19 cellular contexts compared by ENCODE assay signal in the genomic region with DNA sequence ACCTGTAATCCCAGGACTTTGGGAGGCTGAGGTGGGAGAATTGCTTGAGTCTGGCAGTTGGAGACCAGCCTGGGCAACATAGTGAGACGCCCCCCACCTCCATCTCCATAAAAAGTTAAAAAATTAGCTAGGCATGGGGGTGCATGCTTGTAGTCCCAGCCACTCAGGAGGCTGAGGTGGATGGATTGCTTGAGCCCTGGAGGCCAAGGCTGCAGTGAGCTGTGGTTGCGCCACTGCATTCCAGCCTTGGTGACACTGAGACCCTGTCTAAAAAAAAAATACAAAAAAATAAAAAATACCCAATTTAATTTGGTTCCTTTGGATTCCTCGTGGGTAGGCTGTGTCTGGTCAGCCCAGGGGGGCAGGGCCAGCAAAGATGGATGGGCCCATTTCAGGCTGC. TPM values are rescaled to one million over a fixed set of nuclear protein-coding genes. Genes with fewer than 3 reads are reported as not detected.
DNase-seq lines count a peak whose midpoint lies in the region; ATAC-seq and TF ChIP-seq lines count a peak whose summit lies in the region.
"Had no signal": no experiment of that assay in that cellular context is flagged by ENCODE, and none has a peak within 500 bp of the region (broad histone marks: within the 10 kb centered on the region; RNA-seq: fewer than 3 reads in every experiment).

No MANE protein-coding gene starts in this region.

- H4K91ac ChIP-seq in trophoblast cell (ENCODE audit: low read depth, low read length), result peak overlapping the region; percentile 87

- H3K9ac ChIP-seq in iPS-15b (ENCODE audit: low read depth, low read length) (peak overlapping the region; percentile 5), trophoblast cell (ENCODE audit: low read length) (no peak overlapping the region)

- H2BK12ac ChIP-seq in trophoblast cell (ENCODE audit: low read length), result peak overlapping the region; percentile 87

- peak; percentile 58 for DNase-seq in DMS79 treated with DMSO at 0.1 percent for 48 hours (lab: John Stamatoyannopoulos, UW)
- no peak for DNase-seq in DMS79 (lab: John Stamatoyannopoulos, UW)
- no peak for DNase-seq in Caco-2
- DNase-seq in trophoblast cell, result no peak
- DNase-seq in stimulated activated CD4-positive, alpha-beta T cell treated with anti-CD3 and anti-CD28 coated beads, Interleukin-1b, Interleukin-23, amount 100 ng/mL, for 48 hours, result no peak
- DNase-seq in stimulated activated CD4-positive, alpha-beta T cell treated with anti-CD3 and anti-CD28 coated beads, Interleukin-4, amount 100 ng/mL, for 24 hours, result no peak
- DNase-seq: AML-193; Calu3; CD4-positive, alpha-beta T cell; HCEC 1CT; HFFc6 had no signal

- no peaks in the 10 kb centered on the region for H3K36me3 Mint-ChIP-seq in Caco-2 (ENCODE audit: insufficient read depth, unreplicated experiment)

- H2AFZ ChIP-seq in trophoblast cell (ENCODE audit: insufficient read depth, low read length, poor library complexity), result no peak overlapping the region
- H2AFZ ChIP-seq: GM23338 had no signal

- H3K27ac Mint-ChIP-seq in Caco-2 (ENCODE audit: unreplicated experiment), result peak overlapping the region; percentile 22
- H3K27ac Mint-ChIP-seq: CD4-positive, alpha-beta T cell; GM23338; HFFc6 had no signal

- no TSS peak for BruUV-seq in Caco-2 (replicated peaks; lab: Mats Ljungman, UMichigan)

- H3K4me1 Mint-ChIP-seq in Caco-2 (ENCODE audit: low read depth, unreplicated experiment), result peaks cover 3% of the 10 kb centered on the region

- H2AK5ac ChIP-seq in trophoblast cell (ENCODE audit: low read length), result peak overlapping the region; percentile 81

- no peak overlapping the region for H3K4me2 ChIP-seq in trophoblast cell (ENCODE audit: low read length)
- H3K4me2 ChIP-seq: A549, GM23338 had no signal

- peak overlapping the region; percentile 39 for H4K8ac ChIP-seq in trophoblast cell (ENCODE audit: low read depth, low read length)

- WGBS in trophoblast cell (ENCODE audit: extremely low coverage, insufficient coverage, insufficient read length), result no CpG with 5 or more reads among the region's 3 CpGs

- H3K79me1 ChIP-seq in trophoblast cell (ENCODE audit: low read length), result peaks cover 13% of the 10 kb centered on the region

- ATAC-seq in GM19035 (IDR thresholded peaks at IDR 0.05; ENCODE audit: unreplicated experiment), result no peak
- ATAC-seq: A549, GM23338 had no signal

- H3K4me3 Mint-ChIP-seq in Caco-2 (ENCODE audit: unreplicated experiment), result no peak overlapping the region
- H3K4me3 Mint-ChIP-seq: CD4-positive, alpha-beta T cell; GM23338; HFFc6 had no signal

- no peaks in the 10 kb centered on the region for H3K27me3 Mint-ChIP-seq in Caco-2 (ENCODE audit: insufficient read depth, unreplicated experiment)

- peak overlapping the region; percentile 89 for H2BK120ac ChIP-seq in trophoblast cell (ENCODE audit: insufficient read depth, low read length, poor library complexity)

- H3K4me3 ChIP-seq in Caco-2 (ENCODE audit: low read depth, low read length) (no peak overlapping the region), iPS-15b (ENCODE audit: low read depth, low read length) (no peak overlapping the region), trophoblast cell (ENCODE audit: low read depth, low read length) (no peak overlapping the region)
- H3K4me3 ChIP-seq: A549, GM23338 had no signal

- intact Hi-C loops in Caco-2 (cut with micrococcal nuclease; ENCODE audit: unreplicated experiment), result no loop called here

- H2BK5ac ChIP-seq in trophoblast cell (ENCODE audit: low read depth, low read length, poor library complexity), result peak overlapping the region; percentile 58

- H3K36me3 ChIP-seq in Caco-2 (ENCODE audit: control insufficient read depth, insufficient read depth, low read length), result no peaks in the 10 kb centered on the region
- H3K36me3 ChIP-seq in iPS-15b (ENCODE audit: control insufficient read depth, insufficient read depth, low read length), result no peaks in the 10 kb centered on the region
- no peaks in the 10 kb centered on the region for H3K36me3 ChIP-seq in trophoblast cell (ENCODE audit: control insufficient read depth in 1 of 2, insufficient read depth in 2 of 2, low read length in 2 of 2)

- H3K9me3 ChIP-seq in Caco-2 (no peaks in the 10 kb centered on the region), iPS-15b (ENCODE audit: control insufficient read depth, insufficient read depth, low read length) (no peaks in the 10 kb centered on the region), trophoblast cell (ENCODE audit: insufficient read depth, low read depth, low read length) (no peaks in the 10 kb centered on the region)
- H3K9me3 ChIP-seq: A549 had no signal

- H3K23ac ChIP-seq in trophoblast cell (ENCODE audit: low read length), result no peak overlapping the region

- H3K9me3 Mint-ChIP-seq in Caco-2 (ENCODE audit: unreplicated experiment), result no peaks in the 10 kb centered on the region
- H3K9me3 Mint-ChIP-seq: CD4-positive, alpha-beta T cell; GM23338; HFFc6 had no signal

- H3K14ac ChIP-seq in trophoblast cell (ENCODE audit: low read length), result peak overlapping the region; percentile 66

- peaks cover 14% of the 10 kb centered on the region for H3K4me1 ChIP-seq in Caco-2
- peaks cover 3% of the 10 kb centered on the region for H3K4me1 ChIP-seq in iPS-15b (ENCODE audit: control insufficient read depth, insufficient read depth, low read length)
- H3K4me1 ChIP-seq in trophoblast cell (ENCODE audit: control insufficient read depth in 1 of 2, insufficient read depth in 2 of 2, low read length in 2 of 2), result peaks cover 23 to 26% of the 10 kb centered on the region in 2 experiments
- H3K4me1 ChIP-seq: A549 had no signal

- no peak overlapping the region for H4K12ac ChIP-seq in trophoblast cell (ENCODE audit: low read depth, low read length)

- H3K79me2 ChIP-seq in trophoblast cell (ENCODE audit: control insufficient read depth, insufficient read depth, low read length, poor library complexity), result peaks cover 3% of the 10 kb centered on the region

- H3K4ac ChIP-seq in trophoblast cell (ENCODE audit: low read depth, low read length), result peak overlapping the region; percentile 48

- H3K18ac ChIP-seq in trophoblast cell (ENCODE audit: low read length), result peak overlapping the region; percentile 60

- POLR2A ChIA-PET in Caco-2 (lab: Charles Lee), result interaction anchor here (0.7 kb wide), 1 partner anchor 121 kb away, joined by 3 read pairs; no protein-coding TSS in a partner anchor

- H3K27me3 ChIP-seq in Caco-2 (replicated peaks; ENCODE audit: control insufficient read depth, insufficient read depth, low read length), result no peaks in the 10 kb centered on the region
- peaks cover 1% of the 10 kb centered on the region for H3K27me3 ChIP-seq in iPS-15b (ENCODE audit: control insufficient read depth, insufficient read depth, low read length)
- no peaks in the 10 kb centered on the region for H3K27me3 ChIP-seq in trophoblast cell (ENCODE audit: insufficient read depth, low read length)

- CTCF ChIA-PET in Caco-2 (lab: Charles Lee), result interaction anchor here (0.6 to 2.1 kb wide), 6 partner anchors 13 to 288 kb away, joined by 3 to 5 read pairs (median 4); no protein-coding TSS in a partner anchor

- TF ChIP-seq CTCF in Caco-2 (IDR thresholded peaks at IDR 0.05; ENCODE audit: insufficient read depth in 1 of 2, low read depth in 1 of 2, low read length in 1 of 2, severe bottlenecking in 1 of 2, unreplicated experiment in 1 of 2), result no peak

- H3K27ac ChIP-seq in trophoblast cell (ENCODE audit: low read depth, low read length), result no peak overlapping the region
- H3K27ac ChIP-seq: 22Rv1, A549, C4-2B had no signal

RNA-seq across cellular contexts. Expression of gene TAC4, which starts 26.1 kb away (rescaled TPM):
- 10.8 and 17.1 TPM in 2 replicates for total RNA-seq in Caco-2 (2022)
- polyA plus RNA-seq in trophoblast cell (2013), result 0.34 and 0.93 TPM in 2 replicates
- total RNA-seq: Calu3; CD4-positive, alpha-beta T cell; GM23338; HFFc6; HT-29 had no signal
- polyA plus RNA-seq: A549, BJ, GM23338 had no signal
